In the genomic region with DNA sequence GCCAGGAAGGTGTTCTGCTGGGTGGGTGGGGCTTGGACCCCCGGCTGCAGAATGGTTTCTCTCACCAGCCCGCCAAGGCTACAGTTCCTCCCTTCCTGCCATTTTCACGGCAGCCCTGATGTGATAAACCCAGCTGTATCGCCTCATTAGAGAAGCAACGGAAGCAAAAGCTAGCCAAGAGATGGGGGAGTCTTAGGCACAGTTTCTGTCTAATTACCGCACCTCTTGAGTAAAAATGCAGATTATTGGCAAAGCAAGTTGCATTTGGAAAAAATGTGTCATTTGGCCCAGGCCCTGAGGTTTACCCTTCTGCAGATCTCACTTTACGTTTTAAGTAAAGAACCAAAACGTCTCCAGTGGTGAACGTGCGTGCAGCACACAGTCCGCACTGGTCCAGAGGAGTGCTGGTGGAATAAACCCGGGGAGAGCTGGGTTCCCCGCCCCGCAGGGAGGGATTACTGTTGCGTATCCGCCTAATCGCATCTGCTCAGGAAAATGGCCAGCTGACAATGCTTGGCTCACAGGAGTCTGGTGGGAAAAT, we compare ENCODE assay signal across 9 cellular contexts.
A peak's percentile ranks its signal among the peaks of the same experiment; 100 is the strongest.
DNase-seq lines count a peak whose midpoint lies in the region; ATAC-seq, FAIRE-seq and TF ChIP-seq lines count a peak whose summit lies in the region.
"Had no signal": no experiment of that assay in that cellular context is flagged by ENCODE, and none has a peak within 500 bp of the region (broad histone marks: within the 10 kb centered on the region; RNA-seq: fewer than 3 reads in every experiment).

No MANE protein-coding gene starts in this region.

- no peaks in the 10 kb centered on the region for H3K9me3 Mint-ChIP-seq in activated B cell treated with CpG ODN at 0.5 μM for 24 hours
- H3K9me3 Mint-ChIP-seq: neural crest cell had no signal

- intact Hi-C loops in activated B cell treated with CpG ODN at 0.5 μM for 24 hours (cut with micrococcal nuclease) = no loop called here
- intact Hi-C loops in spleen (cut with DNase I; ENCODE audit: low total_unique reads) = no loop called here

- H3K9me3 ChIP-seq in spleen = no peaks in the 10 kb centered on the region

- POLR2A ChIA-PET in activated B cell treated with CpG ODN at 0.5 μM for 24 hours (lab: Charles Lee) = interaction anchor here (0.6 kb wide), 1 partner anchor 10 kb away, joined by 3 read pairs; no protein-coding TSS in a partner anchor

- peaks cover 0 to 16% (median 2%) of the 10 kb centered on the region in 6 donors for H3K36me3 ChIP-seq in spleen

- peak overlapping the region; percentile 6 to 69 (median 54) for H3K27ac ChIP-seq in spleen

- peak overlapping the region; percentile 50 for H3K27ac Mint-ChIP-seq in activated B cell treated with CpG ODN at 0.5 μM for 24 hours

- no peak for TF ChIP-seq POLR2A in spleen (IDR thresholded peaks at IDR 0.05)

- TF ChIP-seq CTCF in activated B cell treated with CpG ODN at 0.5 μM for 24 hours (IDR thresholded peaks at IDR 0.05) (no peak), spleen (IDR thresholded peaks at IDR 0.05 in 8 of 11, conservative IDR thresholded peaks at IDR 0.05 in 3 of 11) (no peak)

- H3K27me3 ChIP-seq in spleen (replicated peaks in 1 of 7) = no peaks in the 10 kb centered on the region

- peak overlapping the region in 6 of 8 donors; percentile 1 to 48 (median 10) for H3K4me3 ChIP-seq in spleen

- peaks cover 2 to 33% (median 26%) of the 10 kb centered on the region in 6 donors for H3K4me1 ChIP-seq in spleen

- 42 to 60% (median 49%) methylated on average over 17 of the region's 17 CpGs for WGBS in spleen, 5 donors

- no peaks in the 10 kb centered on the region for H3K27me3 Mint-ChIP-seq in activated B cell treated with CpG ODN at 0.5 μM for 24 hours

- no peak overlapping the region for H3K4me3 Mint-ChIP-seq in activated B cell treated with CpG ODN at 0.5 μM for 24 hours
- H3K4me3 Mint-ChIP-seq: neural crest cell had no signal

- peaks cover 44% of the 10 kb centered on the region for H3K36me3 Mint-ChIP-seq in activated B cell treated with CpG ODN at 0.5 μM for 24 hours (ENCODE audit: low read depth)

- peaks cover 58% of the 10 kb centered on the region for H3K4me1 Mint-ChIP-seq in activated B cell treated with CpG ODN at 0.5 μM for 24 hours

- no peak for FAIRE-seq in RCC 7860 (lab: Jason Lieb, UNC)

- ATAC-seq in activated B cell treated with CpG ODN at 0.5 μM for 24 hours (ENCODE audit: low read depth) (peak; percentile 47), GM18870 (IDR thresholded peaks at IDR 0.05; ENCODE audit: unreplicated experiment) (no peak)

- DNase-seq in LHCN-M2 (ENCODE audit: low read depth) = peak; percentile 64
- DNase-seq in activated B cell treated with CpG ODN at 0.5 μM for 24 hours = no peak
- peak; percentile 46 for DNase-seq in hepatic stellate cell (ENCODE audit: low spot score)
- DNase-seq in spleen = no peak
- no peak for DNase-seq in NCI-H1436 treated with DMSO at 0.1 percent for 48 hours (lab: John Stamatoyannopoulos, UW)
- DNase-seq in RCC 7860 (ENCODE audit: low spot score) = no peak
- no peak for DNase-seq in DMS79 treated with DMSO at 0.1 percent for 48 hours (lab: John Stamatoyannopoulos, UW)

- CTCF ChIA-PET in activated B cell treated with CpG ODN at 0.5 μM for 24 hours (lab: Charles Lee) = interaction anchor here (1.8 kb wide), 1 partner anchor 9 kb away, joined by 4 read pairs; no protein-coding TSS in a partner anchor

Comparison
In these comparisons a context has a peak if more than half of its experiments do, and no peak if none do; other contexts are left out.
1. DNase-seq: peak in LHCN-M2 (single experiment) and hepatic stellate cell (single experiment); none in activated B cell treated with CpG ODN at 0.5 μM for 24 hours (single experiment), spleen (single experiment), NCI-H1436 treated with DMSO at 0.1 percent for 48 hours (single experiment), RCC 7860 (single experiment) and DMS79 treated with DMSO at 0.1 percent for 48 hours (single experiment).